ENCODE assay signal across 9 cellular contexts in genomic region chr4:105624530-105624929, GRCh38.
A peak's percentile ranks its signal among the peaks of the same experiment; 100 is the strongest.
DNase-seq lines count a peak whose midpoint lies in the region; ATAC-seq and TF ChIP-seq lines count a peak whose summit lies in the region.
"Had no signal": no experiment of that assay in that cellular context is flagged by ENCODE, and none has a peak within 500 bp of the region (broad histone marks: within the 10 kb centered on the region; RNA-seq: fewer than 3 reads in every experiment).

No MANE protein-coding gene starts in this region.

- no peak for TF ChIP-seq POLR2A in tibial nerve (IDR thresholded peaks at IDR 0.05)

- DNase-seq in Daoy (ENCODE audit: low read depth) (peak; percentile 30), MV-4-11 (lab: John Stamatoyannopoulos, UW) (peak; percentile 55), glomerular visceral epithelial cell (ENCODE audit: extremely low spot score) (peak; percentile 19), GM19238 (ENCODE audit: insufficient read length, low spot score) (no peak), tibial nerve (ENCODE audit: low spot score in 2 of 2) (no peak), midbrain (lab: John Stamatoyannopoulos, UW) (no peak), NCI-H2171 treated with DMSO at 0.1 percent for 48 hours (lab: John Stamatoyannopoulos, UW) (no peak)
- DNase-seq: DMS79 had no signal

- H3K4me1 ChIP-seq in tibial nerve, result peaks cover 0 to 12% (median 0%) of the 10 kb centered on the region in 4 donors

- WGBS in tibial nerve, 2 donors, result 32 to 46% methylated on average over 4 of the region's 4 CpGs

- TF ChIP-seq EP300 in tibial nerve (IDR thresholded peaks at IDR 0.05), result no peak

- no peaks in the 10 kb centered on the region for H3K27me3 ChIP-seq in tibial nerve

- no peak overlapping the region for H3K4me3 ChIP-seq in tibial nerve

- H3K27ac ChIP-seq in tibial nerve, result peak overlapping the region in 1 of 4 donors; percentile 3

- peak; percentile 60 for ATAC-seq in GM21619 (IDR thresholded peaks at IDR 0.05; ENCODE audit: unreplicated experiment)

- no peaks in the 10 kb centered on the region for H3K9me3 ChIP-seq in tibial nerve

- no peaks in the 10 kb centered on the region for H3K36me3 ChIP-seq in tibial nerve

- TF ChIP-seq CTCF in tibial nerve (IDR thresholded peaks at IDR 0.05), result no peak

Comparison
In these comparisons a context has a peak if more than half of its experiments do, and no peak if none do; other contexts are left out.
1. DNase-seq: peak in Daoy (single experiment), MV-4-11 (single experiment) and glomerular visceral epithelial cell (single experiment); none in GM19238 (single experiment), tibial nerve (0 of 2), midbrain (single experiment) and NCI-H2171 treated with DMSO at 0.1 percent for 48 hours (single experiment).